Comparison of ENCODE assay signal across 22 cellular contexts in genomic region chr17:21031756-21032396, GRCh38. TPM values are rescaled to one million over a fixed set of nuclear protein-coding genes. Genes with fewer than 3 reads are reported as not detected.
DNase-seq lines count a peak whose midpoint lies in the region; ATAC-seq and TF ChIP-seq lines count a peak whose summit lies in the region.
"Had no signal": no experiment of that assay in that cellular context is flagged by ENCODE, and none has a peak within 500 bp of the region (broad histone marks: within the 10 kb centered on the region; RNA-seq: fewer than 3 reads in every experiment).

No MANE protein-coding gene starts in this region.

- H3K27me3 ChIP-seq in BLaER1 treated with 17β-estradiol and CSF1 and Interleukin-3, amounts not matched to agents 10 nM and 100 nM = no peaks in the 10 kb centered on the region
- H3K27me3 ChIP-seq in DND-41 (ENCODE audit: insufficient read depth, low read length, poor library complexity) = no peaks in the 10 kb centered on the region
- H3K27me3 ChIP-seq in neural cell (ENCODE audit: insufficient read depth, low read depth, low read length) = no peaks in the 10 kb centered on the region
- no peaks in the 10 kb centered on the region for H3K27me3 ChIP-seq in upper lobe of right lung
- H3K27me3 ChIP-seq: sigmoid colon had no signal

- no peaks in the 10 kb centered on the region for H3K9me3 Mint-ChIP-seq in activated naive CD8-positive, alpha-beta T cell treated with anti-CD3 and anti-CD28 coated beads, Interleukin-2, amount 50 U/mL, for 24 hours
- H3K9me3 Mint-ChIP-seq in CD14-positive monocyte = no peaks in the 10 kb centered on the region
- H3K9me3 Mint-ChIP-seq: activated T-cell treated with anti-CD3 and anti-CD28 coated beads, Interleukin-2, amount 50 U/mL, for 4 hours; H9; mesothelial cell of epicardium had no signal

- peaks cover 100% of the 10 kb centered on the region in 11 experiments for H4K20me1 ChIP-seq in BLaER1 treated with 17β-estradiol and CSF1 and Interleukin-3, amounts not matched to agents 10 nM and 100 nM
- peaks cover 98% of the 10 kb centered on the region for H4K20me1 ChIP-seq in DND-41 (ENCODE audit: insufficient read depth, low read length)
- peaks cover 96% of the 10 kb centered on the region for H4K20me1 ChIP-seq in neural cell (ENCODE audit: insufficient read depth)

- TF ChIP-seq RAD21 in neural cell (conservative IDR thresholded peaks at IDR 0.05) = no peak

- peaks cover 36 to 88% (median 68%) of the 10 kb centered on the region in 11 experiments for H3K36me3 ChIP-seq in BLaER1 treated with 17β-estradiol and CSF1 and Interleukin-3, amounts not matched to agents 10 nM and 100 nM
- H3K36me3 ChIP-seq in DND-41 (ENCODE audit: insufficient read depth, low read length) (peaks cover 85% of the 10 kb centered on the region), neural cell (ENCODE audit: insufficient read depth, low read length) (peaks cover 7% of the 10 kb centered on the region), upper lobe of right lung (peaks cover 17% of the 10 kb centered on the region)
- H3K36me3 ChIP-seq: thoracic aorta had no signal

- no peaks in the 10 kb centered on the region for H3K27me3 Mint-ChIP-seq in activated naive CD8-positive, alpha-beta T cell treated with anti-CD3 and anti-CD28 coated beads, Interleukin-2, amount 50 U/mL, for 24 hours
- H3K27me3 Mint-ChIP-seq in CD14-positive monocyte (ENCODE audit: low read depth in 3 of 3) = peaks cover 0 to 4% (median 2%) of the 10 kb centered on the region in 3 donors

- peaks cover 54% of the 10 kb centered on the region for H3K36me3 Mint-ChIP-seq in activated naive CD8-positive, alpha-beta T cell treated with anti-CD3 and anti-CD28 coated beads, Interleukin-2, amount 50 U/mL, for 24 hours (ENCODE audit: low read depth)
- peaks cover 21 to 31% of the 10 kb centered on the region in 2 donors for H3K36me3 Mint-ChIP-seq in CD14-positive monocyte

- peaks cover 60 to 81% (median 76%) of the 10 kb centered on the region in 10 experiments for H3K4me1 ChIP-seq in BLaER1 treated with 17β-estradiol and CSF1 and Interleukin-3, amounts not matched to agents 10 nM and 100 nM
- H3K4me1 ChIP-seq in DND-41 (ENCODE audit: insufficient read depth, low read length) (peaks cover 25% of the 10 kb centered on the region), upper lobe of right lung (peaks cover 67% of the 10 kb centered on the region)

- peaks cover 86% of the 10 kb centered on the region for H3K4me1 Mint-ChIP-seq in activated naive CD8-positive, alpha-beta T cell treated with anti-CD3 and anti-CD28 coated beads, Interleukin-2, amount 50 U/mL, for 24 hours
- H3K4me1 Mint-ChIP-seq in CD14-positive monocyte = peaks cover 64% of the 10 kb centered on the region

- intact Hi-C loops in CD14-positive monocyte (cut with micrococcal nuclease) (no loop called here), upper lobe of right lung (cut with DNase I) (no loop called here)

- H3F3A ChIP-seq in neural cell (ENCODE audit: insufficient read depth, low read length, poor library complexity, severe bottlenecking) = no peaks in the 10 kb centered on the region

- no peak overlapping the region for H2AFZ ChIP-seq in DND-41 (ENCODE audit: low read depth, low read length)
- no peak overlapping the region for H2AFZ ChIP-seq in neural cell (ENCODE audit: low read depth, low read length)
- H2AFZ ChIP-seq: PC-9 had no signal

- H3K9me3 ChIP-seq in BLaER1 treated with 17β-estradiol and CSF1 and Interleukin-3, amounts not matched to agents 10 nM and 100 nM (replicated peaks in 1 of 11) = no peaks in the 10 kb centered on the region
- H3K9me3 ChIP-seq in DND-41 (ENCODE audit: insufficient read depth, low read length, severe bottlenecking) = no peaks in the 10 kb centered on the region
- H3K9me3 ChIP-seq in neural cell (ENCODE audit: low read length) = no peaks in the 10 kb centered on the region
- no peaks in the 10 kb centered on the region for H3K9me3 ChIP-seq in upper lobe of right lung
- H3K9me3 ChIP-seq: sigmoid colon, thoracic aorta had no signal

- TF ChIP-seq EP300 in neural cell (conservative IDR thresholded peaks at IDR 0.05; ENCODE audit: poor library complexity, severe bottlenecking) = peak; percentile 53

- peak overlapping the region; percentile 19 to 94 (median 90); a peak in 19 of 22 replicates for H3K4me2 ChIP-seq in BLaER1 treated with 17β-estradiol and CSF1 and Interleukin-3, amounts not matched to agents 10 nM and 100 nM
- H3K4me2 ChIP-seq in DND-41 (ENCODE audit: insufficient read depth, low read length) (peak overlapping the region; percentile 20; the same call in 1 of the 2 replicates), neural cell (ENCODE audit: low read length) (no peak overlapping the region)
- H3K4me2 ChIP-seq: PC-9 had no signal

- TF ChIP-seq CTCF in DND-41 (IDR thresholded peaks at IDR 0.05; ENCODE audit: borderline replicate concordance, extremely low read depth, low read length, poor library complexity, severe bottlenecking) = no peak
- no peak for TF ChIP-seq CTCF in neural cell (IDR thresholded peaks at IDR 0.05; ENCODE audit: poor library complexity, severe bottlenecking)
- no peak for TF ChIP-seq CTCF in CD14-positive monocyte (IDR thresholded peaks at IDR 0.05)
- TF ChIP-seq CTCF in upper lobe of right lung (IDR thresholded peaks at IDR 0.05) = no peak

- no peaks in the 10 kb centered on the region for H3K9me2 ChIP-seq in neural cell (ENCODE audit: insufficient read depth, low read length)

- H3K9ac ChIP-seq in BLaER1 treated with 17β-estradiol and CSF1 and Interleukin-3, amounts not matched to agents 10 nM and 100 nM = 0 out of 22 replicates have a peak overlapping the region, but pooled peaks of 1 of the 11 experiments have one; percentile 11
- H3K9ac ChIP-seq in DND-41 (ENCODE audit: low read depth, low read length) = no peak overlapping the region
- H3K9ac ChIP-seq in neural cell (ENCODE audit: low read length) = peak overlapping the region; percentile 23

- ATAC-seq in DND-41 (ENCODE audit: insufficient read depth, low read depth) (no peak), esophagus mucosa (no peak), upper lobe of right lung (no peak)
- ATAC-seq in activated naive CD8-positive, alpha-beta T cell treated with anti-CD3 and anti-CD28 coated beads, Interleukin-2, amount 50 U/mL, for 24 hours = no peak
- ATAC-seq: activated T-cell treated with anti-CD3 and anti-CD28 coated beads, Interleukin-2, amount 50 U/mL, for 4 hours had no signal

- 0 out of 22 replicates have a peak overlapping the region, but pooled peaks of 1 of the 11 experiments have one; percentile 19 for H3K27ac ChIP-seq in BLaER1 treated with 17β-estradiol and CSF1 and Interleukin-3, amounts not matched to agents 10 nM and 100 nM
- H3K27ac ChIP-seq in DND-41 (ENCODE audit: low read length) = no peak overlapping the region
- peak overlapping the region; percentile 41 for H3K27ac ChIP-seq in neural cell (ENCODE audit: low read length)
- H3K27ac ChIP-seq in upper lobe of right lung = no peak overlapping the region
- H3K27ac ChIP-seq: PC-9, thoracic aorta had no signal

- H3K79me2 ChIP-seq in DND-41 (ENCODE audit: insufficient read depth, low read length) = peaks cover 99% of the 10 kb centered on the region
- H3K79me2 ChIP-seq in neural cell (replicated peaks; ENCODE audit: insufficient read depth, low read length) = peaks cover 93% of the 10 kb centered on the region

- DNase-seq in DND-41 (no peak), CD14-positive monocyte (ENCODE audit: low spot score) (no peak), upper lobe of right lung (no peak)
- DNase-seq in activated naive CD8-positive, alpha-beta T cell treated with anti-CD3 and anti-CD28 coated beads, Interleukin-2, amount 50 U/mL, for 24 hours = no peak
- DNase-seq: activated T-cell treated with anti-CD3 and anti-CD28 coated beads, Interleukin-2, amount 50 U/mL, for 4 hours; C1 segment of cervical spinal cord; central memory CD4-positive, alpha-beta T cell; effector memory CD4-positive, alpha-beta T cell; H9; kidney glomerular epithelial cell; NCI-H1105; NCI-H2171; NCI-H69; PC-9; sigmoid colon; stimulated activated CD4-positive, alpha-beta T cell treated with anti-CD3 and anti-CD28 coated beads, Interleukin-4, amount 100 ng/mL, for 24 hours; T-helper 9 cell had no signal

- peak overlapping the region; percentile 49 for H3K27ac Mint-ChIP-seq in activated naive CD8-positive, alpha-beta T cell treated with anti-CD3 and anti-CD28 coated beads, Interleukin-2, amount 50 U/mL, for 24 hours
- peak overlapping the region in 1 of 7 donors; percentile 2 for H3K27ac Mint-ChIP-seq in CD14-positive monocyte
- H3K27ac Mint-ChIP-seq: mesothelial cell of epicardium had no signal

- no peak overlapping the region for H3K4me3 Mint-ChIP-seq in activated naive CD8-positive, alpha-beta T cell treated with anti-CD3 and anti-CD28 coated beads, Interleukin-2, amount 50 U/mL, for 24 hours
- no peak overlapping the region for H3K4me3 Mint-ChIP-seq in CD14-positive monocyte
- H3K4me3 Mint-ChIP-seq: activated T-cell treated with anti-CD3 and anti-CD28 coated beads, Interleukin-2, amount 50 U/mL, for 4 hours; mesothelial cell of epicardium had no signal

- H3K4me3 ChIP-seq in BLaER1 treated with 17β-estradiol and CSF1 and Interleukin-3, amounts not matched to agents 10 nM and 100 nM = no peak overlapping the region
- no peak overlapping the region for H3K4me3 ChIP-seq in DND-41 (ENCODE audit: low read depth in 1 of 2, low read length in 2 of 2)
- peak overlapping the region; percentile 41 for H3K4me3 ChIP-seq in neural cell (ENCODE audit: low read length)
- no peak overlapping the region for H3K4me3 ChIP-seq in upper lobe of right lung
- H3K4me3 ChIP-seq: PC-9, sigmoid colon, thoracic aorta had no signal

RNA-seq across cellular contexts. Expression of gene USP22, which starts 10.9 kb away (rescaled TPM):
- polyA plus RNA-seq in neural cell (269 and 274 TPM in 2 replicates), CD14-positive monocyte (10 to 100 TPM; 20.4 to 27.3 TPM)
- polyA minus RNA-seq in neural cell = 638 and 676 TPM in 2 replicates
- total RNA-seq in esophagus mucosa (93.8 TPM), upper lobe of right lung (160 TPM)
